In genomic region chr17:76119409-76120371, GRCh38 we compare ENCODE assay signal across 1 cellular context.
TF ChIP-seq lines count a peak whose summit lies in the region.

No MANE protein-coding gene starts in this region.

TF ChIP-seq in HepG2, 621 proteins besides CTCF, POLR2A, EP300 and RAD21 (continued from another document and continues in another):
- TF ChIP-seq FOXP4 (CRISPR knock-in tag; IDR thresholded peaks at IDR 0.05), result peak; percentile 79
- no peak for TF ChIP-seq PTBP1 (IDR thresholded peaks at IDR 0.05; ENCODE audit: low read depth, low read length, poor library complexity, severe bottlenecking)
- no peak for TF ChIP-seq SOX6 (IDR thresholded peaks at IDR 0.05)
- peak; percentile 68 for TF ChIP-seq SOX6 (CRISPR knock-in tag; IDR thresholded peaks at IDR 0.05)
- no peak for TF ChIP-seq ZNF34 (CRISPR knock-in tag; IDR thresholded peaks at IDR 0.05; ENCODE audit: borderline replicate concordance)
- no peak for TF ChIP-seq REL (CRISPR knock-in tag; conservative IDR thresholded peaks at IDR 0.05)
- TF ChIP-seq PRPF4 (IDR thresholded peaks at IDR 0.05; ENCODE audit: low read depth, low read length, poor library complexity, severe bottlenecking), result no peak
- peak; percentile 76; the same call in 1 of the 2 replicates for TF ChIP-seq ZNF598 (CRISPR knock-in tag; IDR thresholded peaks at IDR 0.05; ENCODE audit: borderline replicate concordance)
- peak; percentile 50; the same call in 1 of the 2 replicates for TF ChIP-seq CREM (IDR thresholded peaks at IDR 0.05)
- no peak for TF ChIP-seq CREM (CRISPR knock-in tag; IDR thresholded peaks at IDR 0.05)
- TF ChIP-seq MED13 (CRISPR knock-in tag; IDR thresholded peaks at IDR 0.05), result no peak
- TF ChIP-seq KDM2A (CRISPR knock-in tag; IDR thresholded peaks at IDR 0.05; ENCODE audit: borderline replicate concordance, low read depth), result peak; percentile 50
- peak; percentile 74; the same call in 1 of the 2 replicates for TF ChIP-seq PITX1 (CRISPR knock-in tag; IDR thresholded peaks at IDR 0.05)
- TF ChIP-seq ZFP91 (CRISPR knock-in tag; IDR thresholded peaks at IDR 0.05; ENCODE audit: borderline replicate concordance), result peak; percentile 66; the same call in 1 of the 2 replicates
- TF ChIP-seq ARID2 (CRISPR knock-in tag; IDR thresholded peaks at IDR 0.05; ENCODE audit: borderline replicate concordance), result no peak
- no peak for TF ChIP-seq GZF1 (CRISPR knock-in tag; IDR thresholded peaks at IDR 0.05)
- peak; percentile 42; the same call in 1 of the 2 replicates for TF ChIP-seq KAT8 (CRISPR knock-in tag; IDR thresholded peaks at IDR 0.05)
- TF ChIP-seq NR1H2 (CRISPR knock-in tag; IDR thresholded peaks at IDR 0.05; ENCODE audit: borderline replicate concordance, low read depth), result no peak
- peak; percentile 68; the same call in 1 of the 2 replicates for TF ChIP-seq BCL6 (CRISPR knock-in tag; IDR thresholded peaks at IDR 0.05)
- TF ChIP-seq GPN1 (CRISPR knock-in tag; IDR thresholded peaks at IDR 0.05; ENCODE audit: borderline replicate concordance), result no peak
- TF ChIP-seq ZNF263 (CRISPR knock-in tag; IDR thresholded peaks at IDR 0.05), result peak; percentile 75; the same call in 1 of the 2 replicates
- no peak for TF ChIP-seq ZC3H4 (CRISPR knock-in tag; IDR thresholded peaks at IDR 0.05; ENCODE audit: borderline replicate concordance)
- TF ChIP-seq NONO (IDR thresholded peaks at IDR 0.05), result no peak
- no peak for TF ChIP-seq NONO (CRISPR knock-in tag; conservative IDR thresholded peaks at IDR 0.05)
- no peak for TF ChIP-seq ZNF879 (CRISPR knock-in tag; IDR thresholded peaks at IDR 0.05)
- no peak for TF ChIP-seq SIX4 (CRISPR knock-in tag; IDR thresholded peaks at IDR 0.05)
- TF ChIP-seq CSRNP1 (CRISPR knock-in tag; IDR thresholded peaks at IDR 0.05), result peak; percentile 58; the same call in 1 of the 2 replicates
- TF ChIP-seq ARID4A (CRISPR knock-in tag; IDR thresholded peaks at IDR 0.05; ENCODE audit: borderline replicate concordance), result peak; percentile 37; the same call in 1 of the 2 replicates
- TF ChIP-seq ZSCAN9 (CRISPR knock-in tag; IDR thresholded peaks at IDR 0.05; ENCODE audit: borderline replicate concordance), result no peak
- TF ChIP-seq GRHL1 (CRISPR knock-in tag; conservative IDR thresholded peaks at IDR 0.05), result no peak
- 0 out of 4 replicates have a peak, but pooled peaks of 1 of the 2 experiments have one; percentile 8 for TF ChIP-seq REST (IDR thresholded peaks at IDR 0.05; ENCODE audit: borderline replicate concordance in 1 of 2, low read depth in 1 of 2, low read length in 2 of 2)
- no peak for TF ChIP-seq ZNF777 (CRISPR knock-in tag; IDR thresholded peaks at IDR 0.05)
- TF ChIP-seq NFKB2 (CRISPR knock-in tag; IDR thresholded peaks at IDR 0.05; ENCODE audit: borderline replicate concordance), result 0 out of 2 replicates have a peak, but pooled peaks have one; percentile 13
- TF ChIP-seq CBX1 (IDR thresholded peaks at IDR 0.05; ENCODE audit: low read depth), result no peak
- TF ChIP-seq TEF (CRISPR knock-in tag; IDR thresholded peaks at IDR 0.05), result no peak
- no peak for TF ChIP-seq KLF13 (CRISPR knock-in tag; IDR thresholded peaks at IDR 0.05)
- TF ChIP-seq MTERF4 (CRISPR knock-in tag; IDR thresholded peaks at IDR 0.05), result 0 out of 2 replicates have a peak, but pooled peaks have one; percentile 17
- no peak for TF ChIP-seq CBX2 (IDR thresholded peaks at IDR 0.05; ENCODE audit: low read depth, low read length)
- TF ChIP-seq CBX2 (CRISPR knock-in tag; IDR thresholded peaks at IDR 0.05; ENCODE audit: low read depth), result no peak
- TF ChIP-seq ARID5B (CRISPR knock-in tag; IDR thresholded peaks at IDR 0.05), result peak; percentile 91; the same call in 1 of the 2 replicates
